In the genomic region with DNA sequence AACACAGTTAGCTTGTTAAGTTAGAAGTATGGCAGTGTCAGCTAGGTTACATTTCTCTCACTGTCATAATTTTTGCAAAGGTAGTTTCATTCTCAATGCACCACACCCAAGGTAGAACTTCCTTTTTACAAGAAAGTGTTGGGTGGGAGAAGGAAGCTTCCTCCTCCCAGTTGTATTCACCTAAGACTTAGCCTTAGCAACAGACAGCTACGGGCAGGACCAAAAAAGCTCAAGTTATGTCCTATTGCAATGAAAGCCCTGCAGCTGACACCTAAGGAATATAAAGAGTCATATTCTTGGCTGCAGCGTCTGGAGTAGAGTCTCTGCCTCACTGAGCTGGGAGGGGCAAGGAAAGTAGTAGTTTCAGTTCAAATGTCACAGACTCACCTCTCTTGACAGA, we compare ENCODE assay signal across 9 cellular contexts. TPM values are rescaled to one million over a fixed set of nuclear protein-coding genes. Genes with fewer than 3 reads are reported as not detected.
DNase-seq lines count a peak whose midpoint lies in the region; ATAC-seq, FAIRE-seq and TF ChIP-seq lines count a peak whose summit lies in the region.
"Had no signal": no experiment of that assay in that cellular context is flagged by ENCODE, and none has a peak within 500 bp of the region (broad histone marks: within the 10 kb centered on the region; RNA-seq: fewer than 3 reads in every experiment).

No MANE protein-coding gene starts in this region.

- no peak for TF ChIP-seq CTCF in GM12865 (IDR thresholded peaks at IDR 0.05; ENCODE audit: insufficient read depth, low read depth, low read length, missing control alignments)
- no peak for TF ChIP-seq CTCF in K562 (IDR thresholded peaks at IDR 0.05 in 2 of 3, conservative IDR thresholded peaks at IDR 0.05 in 1 of 3; ENCODE audit: insufficient read depth in 2 of 3, low read depth in 1 of 3, low read length in 3 of 3)
- no peak for TF ChIP-seq CTCF in smooth muscle cell (IDR thresholded peaks at IDR 0.05; ENCODE audit: borderline replicate concordance, insufficient read depth, poor library complexity, severe bottlenecking)

- no peak overlapping the region for H3K27ac ChIP-seq in K562 (ENCODE audit: extremely low read depth, low read depth, low read length)
- no peak overlapping the region for H3K27ac ChIP-seq in smooth muscle cell (ENCODE audit: low read depth)

- H3K9ac ChIP-seq in K562 (ENCODE audit: insufficient read depth in 1 of 2, low read depth in 2 of 2, low read length in 2 of 2): no peak overlapping the region
- H3K9ac ChIP-seq in smooth muscle cell (ENCODE audit: low read depth): no peak overlapping the region

- H3K4me2 ChIP-seq in K562 (ENCODE audit: insufficient read depth, low read length) (no peak overlapping the region), smooth muscle cell (no peak overlapping the region)

- WGBS in K562 (ENCODE audit: insufficient coverage, low coverage, missing lambda C conversion rate): 51% methylated on average over 2 of the region's 2 CpGs
- WGBS in smooth muscle cell (ENCODE audit: low lambda C conversion rate): 90% methylated on average over 2 of the region's 2 CpGs

- no peaks in the 10 kb centered on the region for H3K9me1 ChIP-seq in K562 (ENCODE audit: control insufficient read depth, insufficient read depth, low read length)

- H3K79me2 ChIP-seq in K562 (ENCODE audit: control insufficient read depth, insufficient read depth, low read length): no peaks in the 10 kb centered on the region
- no peaks in the 10 kb centered on the region for H3K79me2 ChIP-seq in smooth muscle cell (ENCODE audit: low read depth)

- H4K20me1 ChIP-seq in K562 (replicated peaks; ENCODE audit: control insufficient read depth, insufficient read depth, low read length) (no peaks in the 10 kb centered on the region), smooth muscle cell (ENCODE audit: low read depth) (no peaks in the 10 kb centered on the region)

- ATAC-seq in GM19468 (IDR thresholded peaks at IDR 0.05; ENCODE audit: extremely low read depth, unreplicated experiment) (peak; percentile 54), HG03196 (IDR thresholded peaks at IDR 0.05; ENCODE audit: unreplicated experiment) (peak; percentile 44), K562 (peak; percentile 27; the same call in 1 of the 3 replicates)

- TF ChIP-seq EP300 in K562 (IDR thresholded peaks at IDR 0.05; ENCODE audit: low read length): no peak

- no peaks in the 10 kb centered on the region for H3F3A ChIP-seq in smooth muscle cell (ENCODE audit: low read depth)

- in situ Hi-C loops in K562 (cut with MboI): no loop called here

- H3K27me3 ChIP-seq in K562 (ENCODE audit: control insufficient read depth in 2 of 2, insufficient read depth in 2 of 2, low read length in 2 of 2) (no peaks in the 10 kb centered on the region), smooth muscle cell (ENCODE audit: low read depth) (peaks cover 16% of the 10 kb centered on the region)

- H3K4me3 ChIP-seq in GM12865 (ENCODE audit: low read depth, low read length) (no peak overlapping the region), K562 (no peak overlapping the region), smooth muscle cell (no peak overlapping the region)

- no peak for FAIRE-seq in K562 (lab: Jason Lieb, UNC)

- POLR2A ChIA-PET in K562 (lab: Yijun Ruan, JAX): interaction anchor here (1.1 to 1.4 kb wide), 2 partner anchors 13 to 22 kb away, joined by 4 to 5 read pairs; no protein-coding TSS in a partner anchor

- no peak for TF ChIP-seq RAD21 in K562 (CRISPR knock-in tag; conservative IDR thresholded peaks at IDR 0.05 in 1 of 2, IDR thresholded peaks at IDR 0.05 in 1 of 2)

- intact Hi-C loops in K562 (cut with micrococcal nuclease): no loop called here

- H2AFZ ChIP-seq in K562 (ENCODE audit: low read depth, low read length): peak overlapping the region; percentile 36; the same call in 1 of the 2 replicates
- H2AFZ ChIP-seq in smooth muscle cell (ENCODE audit: low read depth): no peak overlapping the region

- CTCF ChIA-PET in K562 (lab: Yijun Ruan, JAX; ENCODE audit: low intra/inter-chr PET ratio): no interaction called here

- no peak for TF ChIP-seq POLR2A in K562 (conservative IDR thresholded peaks at IDR 0.05)

- DNase-seq in GM12865 (ENCODE audit: low read depth): peak; percentile 51
- no peak for DNase-seq in K562 (ENCODE audit: extremely low read depth in 1 of 4, low spot score in 3 of 4)
- DNase-seq in midbrain (lab: John Stamatoyannopoulos, UW): no peak
- no peak for DNase-seq in smooth muscle cell (lab: John Stamatoyannopoulos, UW; ENCODE audit: unreplicated experiment)
- DNase-seq in hepatic stellate cell (ENCODE audit: low spot score): no peak
- no peak for DNase-seq in NCI-H748 (lab: John Stamatoyannopoulos, UW; ENCODE audit: unreplicated experiment)
- DNase-seq: posterior cingulate gyrus had no signal

- H3K4me1 ChIP-seq in K562 (replicated peaks in 1 of 2; ENCODE audit: control insufficient read depth in 2 of 2, insufficient read depth in 2 of 2, low read length in 2 of 2): peaks cover 0 to 13% of the 10 kb centered on the region in 2 experiments; a peak in 2 of 5 replicates
- H3K4me1 ChIP-seq in smooth muscle cell (ENCODE audit: low read depth): no peaks in the 10 kb centered on the region

- BruUV-seq in K562 (replicated peaks; lab: Mats Ljungman, UMichigan): no TSS peak

- H3K9me3 ChIP-seq in K562 (replicated peaks; ENCODE audit: control insufficient read depth, insufficient read depth, low read depth, low read length) (no peaks in the 10 kb centered on the region), smooth muscle cell (replicated peaks; ENCODE audit: low read depth) (no peaks in the 10 kb centered on the region)

- H3K36me3 ChIP-seq in K562 (ENCODE audit: control insufficient read depth, insufficient read depth, low read length) (no peaks in the 10 kb centered on the region), smooth muscle cell (ENCODE audit: low read depth) (no peaks in the 10 kb centered on the region)

TF ChIP-seq in K562, 482 proteins besides CTCF, POLR2A, EP300 and RAD21:
- no peak for TF ChIP-seq ZNF76 (CRISPR knock-in tag; IDR thresholded peaks at IDR 0.05; ENCODE audit: borderline replicate concordance)
- TF ChIP-seq KLF10 (CRISPR knock-in tag; IDR thresholded peaks at IDR 0.05): no peak
- no peak for TF ChIP-seq ZNF551 (CRISPR knock-in tag; IDR thresholded peaks at IDR 0.05)
- no peak for TF ChIP-seq STAT5A (IDR thresholded peaks at IDR 0.05; ENCODE audit: borderline replicate concordance, low read length)
- TF ChIP-seq RBM14 (IDR thresholded peaks at IDR 0.05; ENCODE audit: borderline replicate concordance, insufficient read depth, low read depth, low read length): no peak
- TF ChIP-seq, protein P1, sequence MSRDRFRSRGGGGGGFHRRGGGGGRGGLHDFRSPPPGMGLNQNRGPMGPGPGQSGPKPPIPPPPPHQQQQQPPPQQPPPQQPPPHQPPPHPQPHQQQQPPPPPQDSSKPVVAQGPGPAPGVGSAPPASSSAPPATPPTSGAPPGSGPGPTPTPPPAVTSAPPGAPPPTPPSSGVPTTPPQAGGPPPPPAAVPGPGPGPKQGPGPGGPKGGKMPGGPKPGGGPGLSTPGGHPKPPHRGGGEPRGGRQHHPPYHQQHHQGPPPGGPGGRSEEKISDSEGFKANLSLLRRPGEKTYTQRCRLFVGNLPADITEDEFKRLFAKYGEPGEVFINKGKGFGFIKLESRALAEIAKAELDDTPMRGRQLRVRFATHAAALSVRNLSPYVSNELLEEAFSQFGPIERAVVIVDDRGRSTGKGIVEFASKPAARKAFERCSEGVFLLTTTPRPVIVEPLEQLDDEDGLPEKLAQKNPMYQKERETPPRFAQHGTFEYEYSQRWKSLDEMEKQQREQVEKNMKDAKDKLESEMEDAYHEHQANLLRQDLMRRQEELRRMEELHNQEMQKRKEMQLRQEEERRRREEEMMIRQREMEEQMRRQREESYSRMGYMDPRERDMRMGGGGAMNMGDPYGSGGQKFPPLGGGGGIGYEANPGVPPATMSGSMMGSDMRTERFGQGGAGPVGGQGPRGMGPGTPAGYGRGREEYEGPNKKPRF (IDR thresholded peaks at IDR 0.05; ENCODE audit: low read depth, low read length): no peak
- TF ChIP-seq KLF13 (tag; IDR thresholded peaks at IDR 0.05; ENCODE audit: borderline replicate concordance, low read depth): no peak
- no peak for TF ChIP-seq SETDB1 (IDR thresholded peaks at IDR 0.05; ENCODE audit: low read length)
- no peak for TF ChIP-seq ESRRB (CRISPR knock-in tag; IDR thresholded peaks at IDR 0.05; ENCODE audit: borderline replicate concordance)
- TF ChIP-seq ELF1 (tag; IDR thresholded peaks at IDR 0.05): no peak
- TF ChIP-seq ZNF644 (tag; IDR thresholded peaks at IDR 0.05; ENCODE audit: low read depth): no peak
- TF ChIP-seq MYC (IDR thresholded peaks at IDR 0.05; ENCODE audit: low read depth, low read length): no peak
- TF ChIP-seq MYC (CRISPR knock-in tag; IDR thresholded peaks at IDR 0.05; ENCODE audit: borderline replicate concordance, low read depth): no peak
- no peak for TF ChIP-seq FOXJ3 (CRISPR knock-in tag; IDR thresholded peaks at IDR 0.05)

RNA-seq across cellular contexts. Expression of a gene that starts 25.1 kb away (rescaled TPM):
- not detected in 2 replicates for total RNA-seq in K562 (2011; cell fraction: chromatin; rRNA removed; ENCODE audit: low replicate concordance)
- not detected in 2 replicates for total RNA-seq in K562 (2011; cell fraction: nucleolus; rRNA removed)
- total RNA-seq in K562 (2011; cell fraction: nucleoplasm; rRNA removed): not detected in 2 replicates
- total RNA-seq in K562 (2014; rRNA removed): not detected in 2 replicates
- total RNA-seq in K562 (2014; rRNA removed; fragmentation: Illumina TruSeq; extraction: Trizol): not detected in 2 replicates
- total RNA-seq in K562 (2015; rRNA removed; fragmentation: Illumina TruSeq; extraction: Trizol): not detected in 2 replicates
- 0.07 and 0.40 TPM in 2 replicates for total RNA-seq in K562 (2021)
- polyA plus RNA-seq in K562 (2011; rRNA removed): not detected in 2 replicates
- not detected in 2 replicates for polyA plus RNA-seq in K562 (2011; cell fraction: cytosol; rRNA removed)
- not detected in 2 replicates for polyA plus RNA-seq in K562 (2011; cell fraction: nucleus; rRNA removed)
- not detected in 2 replicates for polyA plus RNA-seq in K562 (2012)
- polyA plus RNA-seq in K562 (2014; fragmentation: Illumina TruSeq; extraction: Trizol): not detected in 2 replicates
- polyA plus RNA-seq in K562 (2014; fragmentation: Nextera tagmentation; extraction: Ambion mirVana): not detected
- not detected in 2 replicates for polyA plus RNA-seq in K562 (2014; rRNA removed)
- not detected in 2 replicates for polyA minus RNA-seq in K562 (2011; rRNA and poly(A)+ RNA removed)
- not detected in 2 replicates for polyA minus RNA-seq in K562 (2011; cell fraction: cytosol; rRNA and poly(A)+ RNA removed)
- not detected in 2 replicates for polyA minus RNA-seq in K562 (2011; cell fraction: nucleus; rRNA and poly(A)+ RNA removed)
- 0.09 and 0.36 TPM in 2 replicates for total RNA-seq in smooth muscle cell
- polyA plus RNA-seq in smooth muscle cell: 0.15 and 0.25 TPM in 2 replicates
